In the genomic region with DNA sequence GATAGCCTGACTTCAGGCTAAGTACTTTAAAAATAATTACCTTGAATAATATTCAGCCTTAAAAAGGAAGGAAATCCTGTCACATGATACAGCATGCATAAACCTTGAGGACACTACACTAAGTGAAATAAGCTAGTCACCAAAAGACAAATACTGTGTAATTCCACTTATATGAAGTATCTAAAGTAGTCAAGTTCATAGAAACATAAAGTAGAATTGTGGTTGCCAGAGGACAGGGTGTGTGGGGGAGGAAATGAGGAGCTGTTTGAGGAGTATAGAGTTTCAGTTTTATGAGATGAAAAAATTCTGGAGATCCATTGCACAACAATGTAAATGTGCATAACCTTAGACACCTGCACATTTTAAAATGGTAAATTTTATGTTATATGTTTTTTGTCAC, we compare ENCODE assay signal across 13 cellular contexts. TPM values are rescaled to one million over a fixed set of nuclear protein-coding genes. Genes with fewer than 3 reads are reported as not detected.
DNase-seq lines count a peak whose midpoint lies in the region; ATAC-seq, FAIRE-seq and TF ChIP-seq lines count a peak whose summit lies in the region.
"Had no signal": no experiment of that assay in that cellular context is flagged by ENCODE, and none has a peak within 500 bp of the region (broad histone marks: within the 10 kb centered on the region; RNA-seq: fewer than 3 reads in every experiment).

No MANE protein-coding gene starts in this region.

- CTCF ChIA-PET in HEK293 (lab: Yijun Ruan, JAX), result interaction anchor here (0.6 to 0.8 kb wide), 2 partner anchors 765 to 846 kb away, joined by 3 read pairs; no protein-coding TSS in a partner anchor

- no peak for TF ChIP-seq POLR2A in transverse colon (IDR thresholded peaks at IDR 0.05)

- no peaks in the 10 kb centered on the region for H3K27me3 ChIP-seq in keratinocyte (ENCODE audit: control insufficient read depth, extremely low read depth, insufficient read depth, low read length)
- H3K27me3 ChIP-seq in transverse colon, result no peaks in the 10 kb centered on the region
- H3K27me3 ChIP-seq: suprapubic skin had no signal

- H3K9me3 ChIP-seq in HEK293 (ENCODE audit: control insufficient read depth, insufficient read depth, low read depth, low read length) (no peaks in the 10 kb centered on the region), keratinocyte (ENCODE audit: control insufficient read depth, low read depth, low read length) (no peaks in the 10 kb centered on the region), transverse colon (no peaks in the 10 kb centered on the region)
- H3K9me3 ChIP-seq: left ventricle myocardium inferior, suprapubic skin had no signal

- H2AFZ ChIP-seq in keratinocyte (ENCODE audit: control insufficient read depth, low read length), result peak overlapping the region; percentile 36

- dilution Hi-C loops in keratinocyte (cut with MboI; ENCODE audit: extremely low pct_ligation_motif_present, low sequenced_read_pairs), result no loop called here

- TF ChIP-seq CTCF in HEK293 (tag by site-specific recombination; IDR thresholded peaks at IDR 0.05), result no peak
- TF ChIP-seq CTCF in keratinocyte (optimal IDR thresholded peaks at IDR 0.05 in 1 of 3, IDR thresholded peaks at IDR 0.05 in 1 of 3, conservative IDR thresholded peaks at IDR 0.05 in 1 of 3; ENCODE audit: extremely low read depth in 1 of 3, insufficient read depth in 2 of 3, low read length in 3 of 3), result no peak
- TF ChIP-seq CTCF in transverse colon (IDR thresholded peaks at IDR 0.05), result no peak

- no peaks in the 10 kb centered on the region for H3K9me1 ChIP-seq in keratinocyte (ENCODE audit: control insufficient read depth, extremely low read depth, insufficient read depth, low read length)

- intact Hi-C loops in transverse colon (cut with DNase I; ENCODE audit: low total_unique reads), result loop anchor here (10.0 kb wide), 1 partner anchor 116 kb away; the partner anchor contains the start of gene RAP1GDS1

- H3K27ac ChIP-seq in HEK293 (ENCODE audit: extremely low read depth, low read depth, low read length), result no peak overlapping the region
- no peak overlapping the region for H3K27ac ChIP-seq in keratinocyte (ENCODE audit: control insufficient read depth, insufficient read depth, low read length)
- no peak overlapping the region for H3K27ac ChIP-seq in transverse colon
- H3K27ac ChIP-seq: left ventricle myocardium inferior, suprapubic skin had no signal

- H4K20me1 ChIP-seq in keratinocyte (ENCODE audit: control insufficient read depth, extremely low read depth, insufficient read depth, low read length), result no peaks in the 10 kb centered on the region

- in situ Hi-C loops in transverse colon (cut with MboI; ENCODE audit: low pct_ligation_motif_present in 1 of 4, low pct_unique_long_range_greater_than_20kb in 1 of 4, low sequenced_read_pairs in 3 of 4), result no loop called here

- no peak for TF ChIP-seq EP300 in transverse colon (IDR thresholded peaks at IDR 0.05; ENCODE audit: low read depth)

- ATAC-seq in GM18861 (IDR thresholded peaks at IDR 0.05; ENCODE audit: unreplicated experiment) (no peak), HG03139 (IDR thresholded peaks at IDR 0.05; ENCODE audit: unreplicated experiment) (no peak)
- ATAC-seq: activated naive CD8-positive, alpha-beta T cell treated with anti-CD3 and anti-CD28 coated beads, Interleukin-2, amount 50 U/mL, for 24 hours; esophagus mucosa had no signal

- H3K36me3 ChIP-seq in HEK293 (ENCODE audit: control insufficient read depth in 2 of 2, insufficient read depth in 1 of 2, low read length in 2 of 2) (no peaks in the 10 kb centered on the region), keratinocyte (ENCODE audit: control insufficient read depth in 2 of 2, extremely low read depth in 1 of 2, insufficient read depth in 2 of 2, low read length in 2 of 2) (no peaks in the 10 kb centered on the region), transverse colon (no peaks in the 10 kb centered on the region)
- H3K36me3 ChIP-seq: left ventricle myocardium inferior, suprapubic skin had no signal

- H3K4me1 ChIP-seq in HEK293 (ENCODE audit: control insufficient read depth, insufficient read depth, low read length), result peaks cover 4% of the 10 kb centered on the region; the same call in 1 of the 2 replicates
- peaks cover 3% of the 10 kb centered on the region for H3K4me1 ChIP-seq in keratinocyte (ENCODE audit: control insufficient read depth, extremely low read depth, insufficient read depth, low read length)
- peaks cover 0 to 3% (median 0%) of the 10 kb centered on the region in 4 donors for H3K4me1 ChIP-seq in transverse colon
- H3K4me1 ChIP-seq: suprapubic skin had no signal

- peak; percentile 12 for DNase-seq in DMS153 treated with DMSO at 0.1 percent for 48 hours (lab: John Stamatoyannopoulos, UW; ENCODE audit: unreplicated experiment)
- peak; percentile 65 for DNase-seq in OCI-M1 (lab: John Stamatoyannopoulos, UW)
- DNase-seq in keratinocyte (ENCODE audit: low read depth, low spot score), result no peak
- DNase-seq in transverse colon, result no peak
- DNase-seq: activated CD8-positive, alpha-beta memory T cell treated with anti-CD3 and anti-CD28 coated beads, Interleukin-2, amount 50 U/mL, for 4 hours; activated naive CD8-positive, alpha-beta T cell treated with anti-CD3 and anti-CD28 coated beads, Interleukin-2, amount 50 U/mL, for 24 hours; KG1; left ventricle myocardium inferior had no signal

- FAIRE-seq in keratinocyte (lab: Jason Lieb, UNC), result no peak

- POLR2A ChIA-PET in HEK293 (lab: Yijun Ruan, JAX), result no interaction called here

- H3K4me3 ChIP-seq in HEK293 (ENCODE audit: low read depth, low read length), result no peak overlapping the region
- H3K4me3 ChIP-seq in keratinocyte (ENCODE audit: control insufficient read depth in 2 of 3, extremely low read depth in 1 of 3, insufficient read depth in 2 of 3, low read depth in 1 of 3, low read length in 3 of 3), result no peak overlapping the region
- H3K4me3 ChIP-seq in transverse colon, result no peak overlapping the region
- H3K4me3 ChIP-seq: left ventricle myocardium inferior, suprapubic skin had no signal

- no peak overlapping the region for H3K4me2 ChIP-seq in keratinocyte (ENCODE audit: control insufficient read depth, extremely low read depth, insufficient read depth, low read depth, low read length)

- H3K79me2 ChIP-seq in keratinocyte (ENCODE audit: control insufficient read depth, insufficient read depth, low read length), result no peaks in the 10 kb centered on the region

- H3K9ac ChIP-seq in keratinocyte (ENCODE audit: control insufficient read depth, extremely low read depth, insufficient read depth, low read length), result no peak overlapping the region

TF ChIP-seq in HEK293, 187 proteins besides CTCF, POLR2A, EP300 and RAD21:
- TF ChIP-seq ZNF169 (tag by site-specific recombination; IDR thresholded peaks at IDR 0.05) (no peak), ZNF843 (tag by site-specific recombination; IDR thresholded peaks at IDR 0.05) (0 out of 2 replicates have a peak, but pooled peaks have one; percentile 31), FEZF1 (tag by site-specific recombination; IDR thresholded peaks at IDR 0.05) (0 out of 2 replicates have a peak, but pooled peaks have one; percentile 10), WT1 (tag by site-specific recombination; IDR thresholded peaks at IDR 0.05) (peak; percentile 58; the same call in 1 of the 2 replicates), ZNF658 (tag by site-specific recombination; IDR thresholded peaks at IDR 0.05) (no peak)
- TF ChIP-seq, protein P1, sequence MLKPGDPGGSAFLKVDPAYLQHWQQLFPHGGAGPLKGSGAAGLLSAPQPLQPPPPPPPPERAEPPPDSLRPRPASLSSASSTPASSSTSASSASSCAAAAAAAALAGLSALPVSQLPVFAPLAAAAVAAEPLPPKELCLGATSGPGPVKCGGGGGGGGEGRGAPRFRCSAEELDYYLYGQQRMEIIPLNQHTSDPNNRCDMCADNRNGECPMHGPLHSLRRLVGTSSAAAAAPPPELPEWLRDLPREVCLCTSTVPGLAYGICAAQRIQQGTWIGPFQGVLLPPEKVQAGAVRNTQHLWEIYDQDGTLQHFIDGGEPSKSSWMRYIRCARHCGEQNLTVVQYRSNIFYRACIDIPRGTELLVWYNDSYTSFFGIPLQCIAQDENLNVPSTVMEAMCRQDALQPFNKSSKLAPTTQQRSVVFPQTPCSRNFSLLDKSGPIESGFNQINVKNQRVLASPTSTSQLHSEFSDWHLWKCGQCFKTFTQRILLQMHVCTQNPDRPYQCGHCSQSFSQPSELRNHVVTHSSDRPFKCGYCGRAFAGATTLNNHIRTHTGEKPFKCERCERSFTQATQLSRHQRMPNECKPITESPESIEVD (tag by site-specific recombination; IDR thresholded peaks at IDR 0.05), result peak; percentile 81

RNA-seq across cellular contexts. Expression of gene STPG2, which starts 5.6 kb away (rescaled TPM):
- 0.07 TPM in 1 of 3 replicates, not detected in the others for polyA plus RNA-seq in keratinocyte
- polyA plus RNA-seq in keratinocyte (2011; ENCODE audit: low read depth), result not detected
- 0.04 TPM in 2 replicates for polyA plus RNA-seq in keratinocyte (2011; cell fraction: cytosol; rRNA removed)
- 0.08 and 0.13 TPM in 2 replicates for polyA plus RNA-seq in keratinocyte (2011; cell fraction: nucleus; rRNA removed)
- polyA plus RNA-seq in keratinocyte (2012; ENCODE audit: low replicate concordance), result 0.16 TPM in 1 of 2 replicates, not detected in the other
- polyA minus RNA-seq in keratinocyte, result 0.33 to 0.51 TPM in 2 of 3 replicates, not detected in the other
- not detected for polyA minus RNA-seq in keratinocyte (2011; cell fraction: cytosol; rRNA and poly(A)+ RNA removed)
- polyA minus RNA-seq in keratinocyte (2011; cell fraction: nucleus; rRNA and poly(A)+ RNA removed), result 0.32 and 0.39 TPM in 2 replicates
- 1 to 10 TPM in 1 of 4 donors, under 1 TPM in 1, not detected in 2; 0.79 to 1.2 TPM for total RNA-seq in transverse colon
- total RNA-seq: left ventricle myocardium inferior had no signal

Comparison
In these comparisons a context has a peak if more than half of its experiments do, and no peak if none do; other contexts are left out.
1. DNase-seq: peak in DMS153 treated with DMSO at 0.1 percent for 48 hours (single experiment) and OCI-M1 (single experiment); none in keratinocyte (single experiment) and transverse colon (single experiment).